In the genomic region with DNA sequence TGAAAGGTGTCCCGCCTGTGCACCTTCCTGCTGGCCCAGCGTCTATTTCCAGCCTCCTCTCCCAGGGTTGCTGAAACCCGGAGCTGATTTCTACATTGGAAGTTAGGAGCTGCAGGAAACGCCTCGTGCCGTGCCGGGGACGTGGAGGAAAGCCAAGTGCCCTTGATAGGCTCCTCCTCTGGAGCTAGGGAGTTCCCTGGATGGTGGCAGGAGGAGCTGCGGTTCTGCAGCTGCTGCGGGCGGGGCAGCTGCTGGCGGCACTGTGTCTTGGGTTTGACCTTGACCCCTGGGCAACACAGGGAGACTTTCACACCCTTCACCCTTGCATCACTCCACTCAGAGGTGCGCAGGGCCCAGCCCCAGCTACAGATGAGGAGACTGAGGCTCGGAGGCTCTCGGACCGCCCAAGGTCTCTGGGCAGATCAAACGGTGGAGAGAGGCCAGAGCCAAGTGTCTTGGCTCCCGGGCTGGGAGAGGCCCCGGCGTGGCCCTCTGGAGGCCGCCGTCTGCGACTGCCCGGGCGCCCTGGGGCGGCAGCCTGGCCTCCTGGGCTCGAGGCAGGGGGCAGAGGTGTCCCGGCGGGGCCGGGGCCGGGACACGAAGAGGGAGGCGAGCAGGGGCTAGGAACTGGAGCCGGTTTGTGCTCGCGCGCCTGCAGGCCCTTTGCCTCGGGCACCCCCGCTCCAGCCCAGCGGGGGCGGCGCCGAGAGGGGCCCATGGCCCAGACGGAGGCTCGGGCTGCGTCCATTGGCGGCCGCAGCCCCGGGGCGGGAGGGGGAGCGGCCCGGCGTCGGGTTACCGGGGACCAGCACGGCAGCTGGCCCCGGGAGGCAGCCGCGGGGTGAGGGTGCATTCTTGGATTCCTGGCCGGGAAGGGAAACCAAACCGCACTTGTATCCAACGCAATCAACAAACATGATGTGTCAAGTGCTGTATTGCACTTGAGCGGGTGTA, we compare ENCODE assay signal across 7 cellular contexts.
A peak's percentile ranks its signal among the peaks of the same experiment; 100 is the strongest.
DNase-seq lines count a peak whose midpoint lies in the region; ATAC-seq and TF ChIP-seq lines count a peak whose summit lies in the region.

No MANE protein-coding gene starts in this region.

- TF ChIP-seq CTCF in GM06990 (IDR thresholded peaks at IDR 0.05; ENCODE audit: insufficient read depth, low read length, poor library complexity, severe bottlenecking) (no peak), choroid plexus epithelial cell (conservative IDR thresholded peaks at IDR 0.05; ENCODE audit: low read depth, low read length) (no peak)

- no peaks in the 10 kb centered on the region for H3K36me3 Mint-ChIP-seq in stimulated activated effector memory CD8-positive, alpha-beta T cell treated with anti-CD3 and anti-CD28 coated beads, Interleukin-12 subunit alpha, Interleukin-12 subunit beta, amount 100 ng/mL, for 72 hours

- no peaks in the 10 kb centered on the region for H3K9me3 Mint-ChIP-seq in stimulated activated effector memory CD8-positive, alpha-beta T cell treated with anti-CD3 and anti-CD28 coated beads, Interleukin-12 subunit alpha, Interleukin-12 subunit beta, amount 100 ng/mL, for 72 hours

- H3K27me3 ChIP-seq in GM06990 (replicated peaks; ENCODE audit: control insufficient read depth, insufficient read depth, low read length) (no peaks in the 10 kb centered on the region), layer of hippocampus (ENCODE audit: control insufficient read depth, insufficient read depth, low read length) (no peaks in the 10 kb centered on the region)

- no peaks in the 10 kb centered on the region for H3K4me1 Mint-ChIP-seq in stimulated activated effector memory CD8-positive, alpha-beta T cell treated with anti-CD3 and anti-CD28 coated beads, Interleukin-12 subunit alpha, Interleukin-12 subunit beta, amount 100 ng/mL, for 72 hours

- no peaks in the 10 kb centered on the region for H3K36me3 ChIP-seq in GM06990 (ENCODE audit: control insufficient read depth, insufficient read depth, low read length)

- ATAC-seq in HG02852 (IDR thresholded peaks at IDR 0.05; ENCODE audit: unreplicated experiment) = peak; percentile 51
- peak; percentile 36 for ATAC-seq in stimulated activated effector memory CD8-positive, alpha-beta T cell treated with anti-CD3 and anti-CD28 coated beads, Interleukin-12 subunit alpha, Interleukin-12 subunit beta, amount 100 ng/mL, for 72 hours

- no peak overlapping the region for H3K27ac Mint-ChIP-seq in stimulated activated effector memory CD8-positive, alpha-beta T cell treated with anti-CD3 and anti-CD28 coated beads, Interleukin-12 subunit alpha, Interleukin-12 subunit beta, amount 100 ng/mL, for 72 hours

- H3K27ac ChIP-seq in layer of hippocampus (ENCODE audit: low read depth, low read length) = peak overlapping the region; percentile 63

- H3K4me3 Mint-ChIP-seq in stimulated activated effector memory CD8-positive, alpha-beta T cell treated with anti-CD3 and anti-CD28 coated beads, Interleukin-12 subunit alpha, Interleukin-12 subunit beta, amount 100 ng/mL, for 72 hours = peak overlapping the region; percentile 15

- H3K4me3 ChIP-seq in GM06990 (replicated peaks; ENCODE audit: low read depth, low read length) = peak overlapping the region; percentile 58
- H3K4me3 ChIP-seq in choroid plexus epithelial cell (ENCODE audit: low read depth, low read length) = peak overlapping the region; percentile 42

- DNase-seq in GM06990 (ENCODE audit: extremely low read depth, insufficient read length) = peak; percentile 64
- peak; percentile 61 to 80 for DNase-seq in NOMO-1 (lab: John Stamatoyannopoulos, UW; ENCODE audit: unreplicated experiment in 2 of 2)
- peak; percentile 90 for DNase-seq in choroid plexus epithelial cell (ENCODE audit: low read depth)
- no peak for DNase-seq in stimulated activated effector memory CD8-positive, alpha-beta T cell treated with anti-CD3 and anti-CD28 coated beads, Interleukin-12 subunit alpha, Interleukin-12 subunit beta, amount 100 ng/mL, for 72 hours (ENCODE audit: low spot score in 2 of 2)
- DNase-seq in NK-92 (lab: John Stamatoyannopoulos, UW; ENCODE audit: unreplicated experiment) = no peak

Comparison
In these comparisons a context has a peak if more than half of its experiments do, and no peak if none do; other contexts are left out.
1. DNase-seq: peak in GM06990 (single experiment), NOMO-1 (2 of 2) and choroid plexus epithelial cell (single experiment); none in stimulated activated effector memory CD8-positive, alpha-beta T cell treated with anti-CD3 and anti-CD28 coated beads, Interleukin-12 subunit alpha, Interleukin-12 subunit beta, amount 100 ng/mL, for 72 hours (0 of 2) and NK-92 (single experiment).